In genomic region chr2:69766014-69766413, GRCh38 we compare ENCODE assay signal across 19 cellular contexts. TPM values are rescaled to one million over a fixed set of nuclear protein-coding genes. Genes with fewer than 3 reads are reported as not detected.
DNase-seq lines count a peak whose midpoint lies in the region; ATAC-seq and TF ChIP-seq lines count a peak whose summit lies in the region.
"Had no signal": no experiment of that assay in that cellular context is flagged by ENCODE, and none has a peak within 500 bp of the region (broad histone marks: within the 10 kb centered on the region; RNA-seq: fewer than 3 reads in every experiment).

No MANE protein-coding gene starts in this region.

- no peak overlapping the region for H3K9ac ChIP-seq in GM23248

- no peak overlapping the region for H2AFZ ChIP-seq in GM23248

- no peak for ATAC-seq in activated CD8-positive, alpha-beta memory T cell treated with anti-CD3 and anti-CD28 coated beads, Interleukin-2, amount 10 ng/mL, durations not matched to agents 7 days and 5 days
- no peak for ATAC-seq in GM21367 (IDR thresholded peaks at IDR 0.05; ENCODE audit: unreplicated experiment)
- ATAC-seq: activated T-cell treated with anti-CD3 and anti-CD28 coated beads, Interleukin-2, amount 50 U/mL, for 72 hours; left colon; Panc1 had no signal

- CTCF ChIA-PET in activated CD8-positive, alpha-beta memory T cell treated with anti-CD3 and anti-CD28 coated beads, Interleukin-2, amount 10 ng/mL, durations not matched to agents 7 days and 5 days (lab: Charles Lee), result interaction anchor here (1.1 to 1.6 kb wide), 2 partner anchors 41 to 63 kb away, joined by 3 to 5 read pairs; no protein-coding TSS in a partner anchor

- WGBS in GM23248 (ENCODE audit: low coverage in 1 of 2, low lambda C conversion rate in 2 of 2, missing lambda C conversion rate in 2 of 2), 2 experiments, result 75 to 79% methylated on average over 3 of the region's 3 CpGs

- peaks cover 25% of the 10 kb centered on the region for H3K36me3 Mint-ChIP-seq in activated CD8-positive, alpha-beta memory T cell treated with anti-CD3 and anti-CD28 coated beads, Interleukin-2, amount 10 ng/mL, durations not matched to agents 7 days and 5 days
- H3K36me3 Mint-ChIP-seq in dendritic cell treated with granulocyte-macrophage colony-stimulating factor and Interleukin-4, amounts not matched to agents 40 ng/mL and 50 ng/mL, for 4 days (ENCODE audit: low read depth), result peaks cover 63% of the 10 kb centered on the region
- H3K36me3 Mint-ChIP-seq in nephron (ENCODE audit: low read depth), result no peaks in the 10 kb centered on the region
- H3K36me3 Mint-ChIP-seq: CD4-positive, alpha-beta memory T cell had no signal

- H3K27ac ChIP-seq in GM23248, result no peak overlapping the region
- no peak overlapping the region for H3K27ac ChIP-seq in effector memory CD4-positive, alpha-beta T cell (ENCODE audit: insufficient read depth, low read length, poor library complexity, severe bottlenecking)

- H3K9me2 ChIP-seq in GM23248 (ENCODE audit: insufficient read depth), result no peaks in the 10 kb centered on the region

- H3K27ac Mint-ChIP-seq in activated CD8-positive, alpha-beta memory T cell treated with anti-CD3 and anti-CD28 coated beads, Interleukin-2, amount 10 ng/mL, durations not matched to agents 7 days and 5 days, result peak overlapping the region; percentile 5
- H3K27ac Mint-ChIP-seq in dendritic cell treated with granulocyte-macrophage colony-stimulating factor and Interleukin-4, amounts not matched to agents 40 ng/mL and 50 ng/mL, for 4 days, result peak overlapping the region; percentile 74
- H3K27ac Mint-ChIP-seq in nephron, result peak overlapping the region; percentile 36 to 64 (median 38)
- H3K27ac Mint-ChIP-seq: activated T-cell treated with anti-CD3 and anti-CD28 coated beads, Interleukin-2, amount 50 U/mL, for 72 hours had no signal

- no peak for TF ChIP-seq CTCF in nephron (IDR thresholded peaks at IDR 0.05; ENCODE audit: unreplicated experiment in 3 of 3)

- H3K79me2 ChIP-seq in GM23248 (ENCODE audit: insufficient read depth), result peaks cover 68% of the 10 kb centered on the region

- H3K4me3 ChIP-seq in GM23248, result no peak overlapping the region
- H3K4me3 ChIP-seq in effector memory CD4-positive, alpha-beta T cell (ENCODE audit: insufficient read depth, low read depth, low read length, poor library complexity, severe bottlenecking), result no peak overlapping the region
- H3K4me3 ChIP-seq: spleen, transverse colon had no signal

- no peak overlapping the region for H3K4me3 Mint-ChIP-seq in activated CD8-positive, alpha-beta memory T cell treated with anti-CD3 and anti-CD28 coated beads, Interleukin-2, amount 10 ng/mL, durations not matched to agents 7 days and 5 days
- H3K4me3 Mint-ChIP-seq in dendritic cell treated with granulocyte-macrophage colony-stimulating factor and Interleukin-4, amounts not matched to agents 40 ng/mL and 50 ng/mL, for 4 days, result no peak overlapping the region
- H3K4me3 Mint-ChIP-seq in nephron, result no peak overlapping the region
- H3K4me3 Mint-ChIP-seq: activated T-cell treated with anti-CD3 and anti-CD28 coated beads, Interleukin-2, amount 50 U/mL, for 72 hours; CD4-positive, alpha-beta memory T cell had no signal

- intact Hi-C loops in dendritic cell treated with granulocyte-macrophage colony-stimulating factor and Interleukin-4, amounts not matched to agents 40 ng/mL and 50 ng/mL, for 4 days (cut with micrococcal nuclease), result no loop called here

- H3K4me1 ChIP-seq in GM23248 (ENCODE audit: insufficient read depth), result peaks cover 48% of the 10 kb centered on the region
- peaks cover 4% of the 10 kb centered on the region for H3K4me1 ChIP-seq in effector memory CD4-positive, alpha-beta T cell (ENCODE audit: control insufficient read depth, insufficient read depth, low read length, poor library complexity, severe bottlenecking)

- peaks cover 40% of the 10 kb centered on the region for H3F3A ChIP-seq in GM23248 (ENCODE audit: insufficient read depth)

- H3K4me2 ChIP-seq in GM23248 (ENCODE audit: unreplicated experiment), result no peak overlapping the region

- H3K9me3 ChIP-seq in GM23248 (ENCODE audit: low read depth), result no peaks in the 10 kb centered on the region
- no peaks in the 10 kb centered on the region for H3K9me3 ChIP-seq in effector memory CD4-positive, alpha-beta T cell (ENCODE audit: control insufficient read depth, low read length)
- H3K9me3 ChIP-seq: spleen, transverse colon had no signal

- peaks cover 56% of the 10 kb centered on the region for H3K4me1 Mint-ChIP-seq in activated CD8-positive, alpha-beta memory T cell treated with anti-CD3 and anti-CD28 coated beads, Interleukin-2, amount 10 ng/mL, durations not matched to agents 7 days and 5 days
- peaks cover 72% of the 10 kb centered on the region for H3K4me1 Mint-ChIP-seq in dendritic cell treated with granulocyte-macrophage colony-stimulating factor and Interleukin-4, amounts not matched to agents 40 ng/mL and 50 ng/mL, for 4 days (ENCODE audit: low read depth)
- H3K4me1 Mint-ChIP-seq in nephron, result peaks cover 46% of the 10 kb centered on the region

- H3K27me3 Mint-ChIP-seq in activated CD8-positive, alpha-beta memory T cell treated with anti-CD3 and anti-CD28 coated beads, Interleukin-2, amount 10 ng/mL, durations not matched to agents 7 days and 5 days, result no peaks in the 10 kb centered on the region
- H3K27me3 Mint-ChIP-seq in dendritic cell treated with granulocyte-macrophage colony-stimulating factor and Interleukin-4, amounts not matched to agents 40 ng/mL and 50 ng/mL, for 4 days, result no peaks in the 10 kb centered on the region
- no peaks in the 10 kb centered on the region for H3K27me3 Mint-ChIP-seq in nephron (ENCODE audit: low read depth)
- H3K27me3 Mint-ChIP-seq: CD4-positive, alpha-beta memory T cell had no signal

- H4K20me1 ChIP-seq in GM23248 (ENCODE audit: insufficient read depth), result no peaks in the 10 kb centered on the region

- no peaks in the 10 kb centered on the region for H3K9me3 Mint-ChIP-seq in activated CD8-positive, alpha-beta memory T cell treated with anti-CD3 and anti-CD28 coated beads, Interleukin-2, amount 10 ng/mL, durations not matched to agents 7 days and 5 days (ENCODE audit: low read depth)
- H3K9me3 Mint-ChIP-seq in dendritic cell treated with granulocyte-macrophage colony-stimulating factor and Interleukin-4, amounts not matched to agents 40 ng/mL and 50 ng/mL, for 4 days, result no peaks in the 10 kb centered on the region
- H3K9me3 Mint-ChIP-seq in nephron, result no peaks in the 10 kb centered on the region
- H3K9me3 Mint-ChIP-seq: activated T-cell treated with anti-CD3 and anti-CD28 coated beads, Interleukin-2, amount 50 U/mL, for 72 hours; CD4-positive, alpha-beta memory T cell had no signal

- in situ Hi-C loops in GM23248 (cut with MboI), result no loop called here

- no peak for DNase-seq in activated CD8-positive, alpha-beta memory T cell treated with anti-CD3 and anti-CD28 coated beads, Interleukin-2, amount 10 ng/mL, durations not matched to agents 7 days and 5 days
- DNase-seq in activated CD8-positive, alpha-beta memory T cell treated with anti-CD3 and anti-CD28 coated beads for 24 hours, result no peak
- no peak for DNase-seq in GM23248
- DNase-seq in effector memory CD4-positive, alpha-beta T cell, result no peak
- no peak for DNase-seq in NCI-H69 (lab: John Stamatoyannopoulos, UW)
- DNase-seq: activated T-cell treated with anti-CD3 and anti-CD28 coated beads, Interleukin-2, amount 50 U/mL, for 72 hours; central memory CD4-positive, alpha-beta T cell; DMS79 treated with DMSO at 0.1 percent for 48 hours; foreskin melanocyte; left colon; NCI-H748 treated with DMSO at 0.1 percent for 48 hours; posterior cingulate gyrus; spleen; transverse colon had no signal

- H3K27me3 ChIP-seq in GM23248 (replicated peaks; ENCODE audit: insufficient read depth), result no peaks in the 10 kb centered on the region
- no peaks in the 10 kb centered on the region for H3K27me3 ChIP-seq in effector memory CD4-positive, alpha-beta T cell (replicated peaks; ENCODE audit: control insufficient read depth, insufficient read depth, low read length, poor library complexity, severe bottlenecking)
- H3K27me3 ChIP-seq: spleen, transverse colon had no signal

- no peaks in the 10 kb centered on the region for H3K36me3 ChIP-seq in GM23248 (ENCODE audit: low read depth)
- no peaks in the 10 kb centered on the region for H3K36me3 ChIP-seq in effector memory CD4-positive, alpha-beta T cell (ENCODE audit: control insufficient read depth, insufficient read depth, low read length)
- H3K36me3 ChIP-seq: transverse colon had no signal

RNA-seq across cellular contexts. Expression of gene ANXA4, which starts 24.1 kb away (rescaled TPM):
- 10 to 100 TPM; 56.1 to 66.6 TPM for total RNA-seq in activated CD8-positive, alpha-beta memory T cell treated with anti-CD3 and anti-CD28 coated beads, Interleukin-2, amount 10 ng/mL, durations not matched to agents 7 days and 5 days
- 31.0 and 35.7 TPM in 2 replicates for total RNA-seq in GM23248 (2014; rRNA removed; shearing (Covaris generic))
- 113 and 122 TPM in 2 replicates for polyA plus RNA-seq in GM23248 (2016; fragmentation: Nextera tagmentation; extraction: Ambion mirVana)

Comparison
In these comparisons a context has a peak if more than half of its experiments do, and no peak if none do; other contexts are left out.
1. H3K27ac Mint-ChIP-seq: peak in every context shown above with its lines; median percentile 74 in dendritic cell treated with granulocyte-macrophage colony-stimulating factor and Interleukin-4, amounts not matched to agents 40 ng/mL and 50 ng/mL, for 4 days; 38 in nephron; 5 in activated CD8-positive, alpha-beta memory T cell treated with anti-CD3 and anti-CD28 coated beads, Interleukin-2, amount 10 ng/mL, durations not matched to agents 7 days and 5 days.